ENCODE assay signal across 1 cellular context in genomic region chr10:29583674-29584073, GRCh38.
TF ChIP-seq lines count a peak whose summit lies in the region.

No MANE protein-coding gene starts in this region.

TF ChIP-seq in SK-N-SH treated with all-trans-retinoic acid at 6 μM for 48 hours, 23 proteins besides CTCF, POLR2A, EP300 and RAD21 (continued from another document):
- TF ChIP-seq POU6F1 (CRISPR knock-in tag; IDR thresholded peaks at IDR 0.05; ENCODE audit: borderline replicate concordance, low read depth) (no peak), ISL1 (CRISPR knock-in tag; IDR thresholded peaks at IDR 0.05) (no peak)
